In genomic region chr2:237304763-237305514, GRCh38 we compare ENCODE assay signal across 13 cellular contexts.
DNase-seq lines count a peak whose midpoint lies in the region; TF ChIP-seq lines count a peak whose summit lies in the region.
"Had no signal": no experiment of that assay in that cellular context is flagged by ENCODE, and none has a peak within 500 bp of the region (broad histone marks: within the 10 kb centered on the region; RNA-seq: fewer than 3 reads in every experiment).

No MANE protein-coding gene starts in this region.

- H2BK5ac ChIP-seq in mesendoderm (ENCODE audit: low read length) = no peak overlapping the region

- H3K79me2 ChIP-seq in MM.1S (ENCODE audit: low read length) (no peaks in the 10 kb centered on the region), mesendoderm (ENCODE audit: control insufficient read depth, insufficient read depth, low read length) (no peaks in the 10 kb centered on the region)

- H3K4me1 ChIP-seq in adrenal gland (replicated peaks in 1 of 2) (peaks cover 5 to 21% of the 10 kb centered on the region in 2 donors), MM.1S (ENCODE audit: low read length) (no peaks in the 10 kb centered on the region), mesendoderm (ENCODE audit: control insufficient read depth, low read depth, low read length) (no peaks in the 10 kb centered on the region)
- H3K4me1 ChIP-seq: A549 had no signal

- H3K23ac ChIP-seq in mesendoderm (ENCODE audit: low read length) = no peak overlapping the region

- H3K18ac ChIP-seq in mesendoderm (ENCODE audit: low read length) = no peak overlapping the region

- intact Hi-C loops in adrenal gland (cut with DNase I) = no loop called here

- no peak overlapping the region for H3K27ac ChIP-seq in adrenal gland
- H3K27ac ChIP-seq in MM.1S (ENCODE audit: low read length) = no peak overlapping the region
- no peak overlapping the region for H3K27ac ChIP-seq in mesendoderm (ENCODE audit: low read depth, low read length)
- H3K27ac ChIP-seq: A549 had no signal

- H2AK5ac ChIP-seq in mesendoderm (ENCODE audit: low read length) = no peak overlapping the region

- no peak overlapping the region for H3K4ac ChIP-seq in mesendoderm (ENCODE audit: low read depth, low read length)

- H3K9me3 ChIP-seq in adrenal gland (replicated peaks in 1 of 3) (no peaks in the 10 kb centered on the region), MM.1S (replicated peaks; ENCODE audit: insufficient read depth, low read length) (no peaks in the 10 kb centered on the region)

- no peaks in the 10 kb centered on the region for H3K36me3 ChIP-seq in adrenal gland (replicated peaks in 1 of 2)
- no peaks in the 10 kb centered on the region for H3K36me3 ChIP-seq in MM.1S (replicated peaks; ENCODE audit: insufficient read depth, low read length)
- H3K36me3 ChIP-seq in mesendoderm (ENCODE audit: control insufficient read depth, insufficient read depth, low read length) = no peaks in the 10 kb centered on the region

- no peaks in the 10 kb centered on the region for H3F3A ChIP-seq in MM.1S (ENCODE audit: insufficient read depth, low read length)

- TF ChIP-seq POLR2A in adrenal gland (IDR thresholded peaks at IDR 0.05) = no peak

- TF ChIP-seq CTCF in adrenal gland (IDR thresholded peaks at IDR 0.05) = no peak
- no peak for TF ChIP-seq CTCF in foreskin fibroblast (IDR thresholded peaks at IDR 0.05; ENCODE audit: low read depth, low read length)
- TF ChIP-seq CTCF in MM.1S (IDR thresholded peaks at IDR 0.05; ENCODE audit: low read length) = no peak

- no peak overlapping the region for H3K4me3 ChIP-seq in adrenal gland
- no peak overlapping the region for H3K4me3 ChIP-seq in foreskin fibroblast (ENCODE audit: low read depth in 1 of 2, low read length in 2 of 2)
- H3K4me3 ChIP-seq in MM.1S (ENCODE audit: low read length) = no peak overlapping the region
- no peak overlapping the region for H3K4me3 ChIP-seq in mesendoderm (ENCODE audit: low read length)
- H3K4me3 ChIP-seq: A549, skin epidermis had no signal

- no peak overlapping the region for H4K8ac ChIP-seq in mesendoderm (ENCODE audit: low read depth, low read length)

- no peak overlapping the region for H4K5ac ChIP-seq in mesendoderm (ENCODE audit: low read length)

- no peak overlapping the region for H2AFZ ChIP-seq in MM.1S (ENCODE audit: low read length)

- DNase-seq in A172 (ENCODE audit: low spot score) (peak; percentile 97), HPDE6-E6E7 (ENCODE audit: extremely low spot score) (peak; percentile 29), adrenal gland (peak; percentile 64 to 83 (median 76)), foreskin fibroblast (peak; percentile 91 to 95), cerebellar cortex (ENCODE audit: low spot score) (no peak), NCI-H748 treated with DMSO at 0.1 percent for 48 hours (lab: John Stamatoyannopoulos, UW) (no peak), MM.1S (no peak), mesendoderm (no peak)
- DNase-seq: amygdala, endodermal cell, NCI-H2227 treated with DMSO at 0.1 percent for 48 hours had no signal

- no peak overlapping the region for H3K4me2 ChIP-seq in MM.1S (ENCODE audit: low read depth, low read length)
- no peak overlapping the region for H3K4me2 ChIP-seq in mesendoderm (ENCODE audit: low read length)
- H3K4me2 ChIP-seq: A549 had no signal

- no peaks in the 10 kb centered on the region for H4K20me1 ChIP-seq in MM.1S (ENCODE audit: insufficient read depth, low read length)

- no peak overlapping the region for H3K56ac ChIP-seq in mesendoderm (ENCODE audit: low read length)

- H3K79me1 ChIP-seq in mesendoderm (ENCODE audit: low read length) = no peaks in the 10 kb centered on the region

- H2BK120ac ChIP-seq in mesendoderm (ENCODE audit: low read depth, low read length) = no peak overlapping the region

- WGBS in adrenal gland, 4 donors = 44 to 100% (median 71%) methylated on average over 2 of the region's 2 CpGs
- WGBS in mesendoderm (ENCODE audit: extremely low coverage, insufficient coverage, low lambda C conversion rate) = no CpG with 5 or more reads among the region's 2 CpGs

- H3K27me3 ChIP-seq in adrenal gland (no peaks in the 10 kb centered on the region), MM.1S (replicated peaks; ENCODE audit: insufficient read depth, low read length) (no peaks in the 10 kb centered on the region), mesendoderm (ENCODE audit: insufficient read depth, low read length, poor library complexity) (no peaks in the 10 kb centered on the region)

- H3K9me2 ChIP-seq in MM.1S (replicated peaks; ENCODE audit: insufficient read depth, low read length) = no peaks in the 10 kb centered on the region

- H3K9ac ChIP-seq in MM.1S (ENCODE audit: low read length) = no peak overlapping the region
- no peak overlapping the region for H3K9ac ChIP-seq in mesendoderm (ENCODE audit: low read length)

- H2BK15ac ChIP-seq in mesendoderm (replicated peaks; ENCODE audit: low read depth) = no peak overlapping the region

Comparison
In these comparisons a context has a peak if more than half of its experiments do, and no peak if none do; other contexts are left out.
1. DNase-seq: peak in A172 (single experiment), HPDE6-E6E7 (single experiment), adrenal gland (7 of 7) and foreskin fibroblast (2 of 2); none in cerebellar cortex (single experiment), NCI-H748 treated with DMSO at 0.1 percent for 48 hours (single experiment), MM.1S (single experiment) and mesendoderm (single experiment).